In the genomic region with DNA sequence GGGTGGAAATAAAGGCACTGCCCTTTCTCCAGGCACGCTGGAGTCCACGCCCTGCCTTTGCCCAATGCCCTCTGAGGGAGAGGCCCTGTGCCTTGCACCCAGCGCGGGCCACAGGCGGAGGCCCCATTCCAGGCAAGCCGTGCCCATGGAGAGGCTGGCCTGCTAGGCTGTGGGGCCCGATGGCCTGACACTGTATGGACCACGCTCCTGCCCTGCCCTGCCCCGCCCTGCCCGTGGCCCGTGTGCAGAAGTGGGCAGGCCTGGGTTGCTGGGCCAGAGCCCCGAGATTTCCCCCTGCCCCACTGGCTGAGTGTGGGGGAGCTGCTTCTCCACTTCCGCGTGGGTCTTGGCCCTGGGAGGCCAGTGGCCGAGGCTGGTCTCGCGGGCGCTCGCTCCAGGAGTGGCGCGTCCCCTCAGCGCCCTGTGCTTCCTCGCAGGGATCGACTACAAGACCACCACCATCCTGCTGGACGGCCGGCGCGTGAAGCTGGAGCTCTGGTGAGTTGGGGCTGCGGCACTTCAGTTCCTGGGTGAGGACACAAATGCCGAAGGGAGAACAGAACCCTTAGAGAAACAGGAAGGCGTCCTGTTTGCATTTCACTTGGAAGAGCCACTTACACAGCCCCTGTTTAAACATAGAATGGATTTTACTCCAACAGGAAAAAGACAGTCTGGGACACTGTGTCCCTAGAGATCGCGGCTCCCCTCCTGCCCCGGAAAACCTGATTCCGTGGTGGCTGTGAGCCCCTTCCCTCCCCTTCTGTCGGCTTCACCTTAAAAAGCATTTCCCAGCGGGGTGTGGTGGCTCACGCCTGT, we compare ENCODE assay signal across 24 cellular contexts. TPM values are rescaled to one million over a fixed set of nuclear protein-coding genes. Genes with fewer than 3 reads are reported as not detected.
DNase-seq lines count a peak whose midpoint lies in the region; ATAC-seq and TF ChIP-seq lines count a peak whose summit lies in the region.
"Had no signal": no experiment of that assay in that cellular context is flagged by ENCODE, and none has a peak within 500 bp of the region (broad histone marks: within the 10 kb centered on the region; RNA-seq: fewer than 3 reads in every experiment).

No MANE protein-coding gene starts in this region.

- ATAC-seq in left lobe of liver, result peak; percentile 37
- no peak for ATAC-seq in activated T-cell treated with anti-CD3 and anti-CD28 coated beads, Interleukin-2, amount 50 U/mL, for 4 hours
- ATAC-seq: activated CD4-positive, alpha-beta T cell treated with anti-CD3 and anti-CD28 coated beads for 36 hours; GM23338; stimulated activated memory B cell treated with anti-CD40 and anti-IgM and Interleukin-4, amounts not matched to agents 10 μg/mL and 1 μg/mL and 100 μg/mL, for 72 hours had no signal

- H3K23ac ChIP-seq in trophoblast cell (ENCODE audit: low read length), result no peak overlapping the region

- no peak overlapping the region for H3K9ac ChIP-seq in trophoblast cell (ENCODE audit: low read length)

- no peak overlapping the region for H4K91ac ChIP-seq in trophoblast cell (ENCODE audit: low read depth, low read length)

- peaks cover 3% of the 10 kb centered on the region in 2 experiments for H3K4me1 ChIP-seq in trophoblast cell (ENCODE audit: control insufficient read depth in 1 of 2, insufficient read depth in 2 of 2, low read length in 2 of 2)
- H3K4me1 ChIP-seq in BE2C, result peaks cover 7% of the 10 kb centered on the region
- H3K4me1 ChIP-seq: heart right ventricle had no signal

- no peaks in the 10 kb centered on the region for H3K79me1 ChIP-seq in trophoblast cell (ENCODE audit: low read length)

- no peak overlapping the region for H3K4me2 ChIP-seq in trophoblast cell (ENCODE audit: low read length)
- H3K4me2 ChIP-seq: GM23338 had no signal

- H3K27ac ChIP-seq in C4-2B (peak overlapping the region; percentile 60), trophoblast cell (ENCODE audit: low read depth, low read length) (no peak overlapping the region)
- H3K27ac ChIP-seq: heart right ventricle had no signal

- H4K8ac ChIP-seq in trophoblast cell (ENCODE audit: low read depth, low read length), result no peak overlapping the region

- no CpG with 5 or more reads among the region's 38 CpGs for WGBS in trophoblast cell (ENCODE audit: extremely low coverage, insufficient coverage, insufficient read length)

- no peak overlapping the region for H2AK5ac ChIP-seq in trophoblast cell (ENCODE audit: low read length)

- H3K27me3 ChIP-seq in trophoblast cell (ENCODE audit: insufficient read depth, low read length) (no peaks in the 10 kb centered on the region), BE2C (peaks cover 4% of the 10 kb centered on the region; the same call in 1 of the 2 replicates)
- H3K27me3 ChIP-seq: heart right ventricle, Peyer's patch had no signal

- no peak overlapping the region for H3K4me3 Mint-ChIP-seq in activated T-cell treated with anti-CD3 and anti-CD28 coated beads, Interleukin-2, amount 50 U/mL, for 4 hours
- H3K4me3 Mint-ChIP-seq: activated CD4-positive, alpha-beta T cell treated with anti-CD3 and anti-CD28 coated beads for 36 hours; activated naive CD8-positive, alpha-beta T cell; GM23338; stimulated activated memory B cell treated with anti-CD40 and anti-IgM and Interleukin-4, amounts not matched to agents 10 μg/mL and 1 μg/mL and 100 μg/mL, for 72 hours had no signal

- H3K4me1 Mint-ChIP-seq in activated T-cell treated with anti-CD3 and anti-CD28 coated beads, Interleukin-2, amount 50 U/mL, for 4 hours (ENCODE audit: low read depth), result no peaks in the 10 kb centered on the region
- H3K4me1 Mint-ChIP-seq: activated CD4-positive, alpha-beta T cell treated with anti-CD3 and anti-CD28 coated beads for 36 hours had no signal

- no peak overlapping the region for H2AFZ ChIP-seq in trophoblast cell (ENCODE audit: insufficient read depth, low read length, poor library complexity)
- H2AFZ ChIP-seq: GM23338 had no signal

- H3K14ac ChIP-seq in trophoblast cell (ENCODE audit: low read length), result no peak overlapping the region

- peaks cover 7% of the 10 kb centered on the region for H3K36me3 Mint-ChIP-seq in activated T-cell treated with anti-CD3 and anti-CD28 coated beads, Interleukin-2, amount 50 U/mL, for 4 hours (ENCODE audit: insufficient read depth)
- H3K36me3 Mint-ChIP-seq: activated naive CD8-positive, alpha-beta T cell had no signal

- H4K12ac ChIP-seq in trophoblast cell (ENCODE audit: low read depth, low read length), result no peak overlapping the region

- no peak overlapping the region for H3K4ac ChIP-seq in trophoblast cell (ENCODE audit: low read depth, low read length)

- no peaks in the 10 kb centered on the region for H3K9me3 Mint-ChIP-seq in activated T-cell treated with anti-CD3 and anti-CD28 coated beads, Interleukin-2, amount 50 U/mL, for 4 hours
- H3K9me3 Mint-ChIP-seq: CD4-positive, CD25-positive, alpha-beta regulatory T cell; stimulated activated memory B cell treated with anti-CD40 and anti-IgM and Interleukin-4, amounts not matched to agents 10 μg/mL and 1 μg/mL and 100 μg/mL, for 72 hours had no signal

- no peaks in the 10 kb centered on the region for H3K27me3 Mint-ChIP-seq in activated T-cell treated with anti-CD3 and anti-CD28 coated beads, Interleukin-2, amount 50 U/mL, for 4 hours (ENCODE audit: low read depth)
- H3K27me3 Mint-ChIP-seq: activated CD4-positive, alpha-beta T cell treated with anti-CD3 and anti-CD28 coated beads for 36 hours; activated naive CD8-positive, alpha-beta T cell; CD4-positive, CD25-positive, alpha-beta regulatory T cell; stimulated activated memory B cell treated with anti-CD40 and anti-IgM and Interleukin-4, amounts not matched to agents 10 μg/mL and 1 μg/mL and 100 μg/mL, for 72 hours had no signal

- H3K36me3 ChIP-seq in trophoblast cell (ENCODE audit: control insufficient read depth in 1 of 2, insufficient read depth in 2 of 2, low read length in 2 of 2) (peaks cover 13 to 15% of the 10 kb centered on the region in 2 experiments), BE2C (no peaks in the 10 kb centered on the region)

- DNase-seq in LNCaP clone FGC (ENCODE audit: low read depth) (peak; percentile 19), left lobe of liver (ENCODE audit: low spot score) (no peak), trophoblast cell (no peak), BE2C (no peak), NCI-H2171 treated with DMSO at 0.1 percent for 48 hours (lab: John Stamatoyannopoulos, UW) (no peak), NCI-H187 (lab: John Stamatoyannopoulos, UW) (no peak)
- DNase-seq in activated T-cell treated with anti-CD3 and anti-CD28 coated beads, Interleukin-2, amount 50 U/mL, for 4 hours, result no peak
- DNase-seq: activated CD4-positive, alpha-beta T cell treated with anti-CD3 and anti-CD28 coated beads for 36 hours; activated effector memory CD4-positive, alpha-beta T cell treated with anti-CD3 and anti-CD28 coated beads, Interleukin-2, amount 50 U/mL, for 16 hours; anterior cingulate cortex; CD4-positive, CD25-positive, alpha-beta regulatory T cell; heart right ventricle; kidney; mammary epithelial cell; NCI-H1048; NCI-H2227 treated with DMSO at 0.1 percent for 48 hours; NCI-H748 treated with DMSO at 0.1 percent for 48 hours; SIG-M5 had no signal

- H3K4me3 ChIP-seq in LNCaP clone FGC (ENCODE audit: low read depth, low read length) (no peak overlapping the region), trophoblast cell (ENCODE audit: low read depth, low read length) (peak overlapping the region; percentile 23), BE2C (ENCODE audit: low read depth, low read length) (no peak overlapping the region)
- H3K4me3 ChIP-seq: GM23338, heart right ventricle, Peyer's patch had no signal

- no peak overlapping the region for H2BK5ac ChIP-seq in trophoblast cell (ENCODE audit: low read depth, low read length, poor library complexity)

- H2BK120ac ChIP-seq in trophoblast cell (ENCODE audit: insufficient read depth, low read length, poor library complexity), result no peak overlapping the region

- no peak overlapping the region for H3K18ac ChIP-seq in trophoblast cell (ENCODE audit: low read length)

- no peak overlapping the region for H2BK12ac ChIP-seq in trophoblast cell (ENCODE audit: low read length)

- H3K79me2 ChIP-seq in trophoblast cell (ENCODE audit: control insufficient read depth, insufficient read depth, low read length, poor library complexity), result no peaks in the 10 kb centered on the region

- H3K9me3 ChIP-seq in trophoblast cell (ENCODE audit: insufficient read depth, low read depth, low read length) (peaks cover 5% of the 10 kb centered on the region), BE2C (no peaks in the 10 kb centered on the region)
- H3K9me3 ChIP-seq: heart right ventricle, Peyer's patch had no signal

- TF ChIP-seq CTCF in C4-2B (conservative IDR thresholded peaks at IDR 0.05) (no peak), LNCaP clone FGC (IDR thresholded peaks at IDR 0.05; ENCODE audit: control insufficient read depth, extremely low read depth, insufficient read depth) (no peak), BE2C (IDR thresholded peaks at IDR 0.05; ENCODE audit: low read depth, low read length) (no peak)

RNA-seq across cellular contexts. Expression of gene WFIKKN1, which starts 13.8 kb away (rescaled TPM):
- 0.96 TPM for total RNA-seq in left lobe of liver
- 13.1 and 14.9 TPM in 2 replicates for polyA plus RNA-seq in trophoblast cell (2013)
- polyA plus RNA-seq in BE2C (2012; ENCODE audit: insufficient read depth, insufficient read length, low read depth), result 1.3 TPM
- under 1 TPM; 0.40 to 0.71 (median 0.49) TPM for total RNA-seq in activated T-cell treated with anti-CD3 and anti-CD28 coated beads, Interleukin-2, amount 50 U/mL, for 4 hours
- total RNA-seq: bronchial epithelial cell had no signal
- polyA plus RNA-seq: CD4-positive, CD25-positive, alpha-beta regulatory T cell; mammary epithelial cell had no signal

RNA-seq across cellular contexts. Expression of gene METTL26, which starts 19.1 kb away (rescaled TPM):
- total RNA-seq in left lobe of liver, result 33.2 TPM
- 67.5 and 72.3 TPM in 2 replicates for polyA plus RNA-seq in trophoblast cell (2013)
- 215 TPM for polyA plus RNA-seq in BE2C (2012; ENCODE audit: insufficient read depth, insufficient read length, low read depth)
- 100 to 1,000 TPM; 132 to 174 (median 159) TPM for total RNA-seq in activated T-cell treated with anti-CD3 and anti-CD28 coated beads, Interleukin-2, amount 50 U/mL, for 4 hours

RNA-seq across cellular contexts. Expression of gene MCRIP2, which starts 24.6 kb away (rescaled TPM):
- total RNA-seq in left lobe of liver, result 101 TPM
- 15.7 and 16.9 TPM in 2 replicates for polyA plus RNA-seq in trophoblast cell (2013)
- polyA plus RNA-seq in BE2C (2012; ENCODE audit: insufficient read depth, insufficient read length, low read depth), result 180 TPM
- total RNA-seq in activated T-cell treated with anti-CD3 and anti-CD28 coated beads, Interleukin-2, amount 50 U/mL, for 4 hours, result 100 to 1,000 TPM in 1 of 3 donors, 10 to 100 TPM in 2; 83.1 to 104 (median 88.2) TPM

RNA-seq across cellular contexts. Expression of gene RAB40C, which starts 27.1 kb away (rescaled TPM):
- total RNA-seq in left lobe of liver, result 15.5 TPM
- 26.3 and 27.6 TPM in 2 replicates for polyA plus RNA-seq in trophoblast cell (2013)
- 21.3 TPM for polyA plus RNA-seq in BE2C (2012; ENCODE audit: insufficient read depth, insufficient read length, low read depth)
- 10 to 100 TPM; 13.4 to 15.7 (median 14.6) TPM for total RNA-seq in activated T-cell treated with anti-CD3 and anti-CD28 coated beads, Interleukin-2, amount 50 U/mL, for 4 hours

RNA-seq across cellular contexts. Expression of gene WDR90, which starts 32.2 kb away (rescaled TPM):
- total RNA-seq in left lobe of liver, result 17.2 TPM
- polyA plus RNA-seq in trophoblast cell (2013), result 12.2 and 12.5 TPM in 2 replicates
- polyA plus RNA-seq in BE2C (2012; ENCODE audit: insufficient read depth, insufficient read length, low read depth), result 44.4 TPM
- total RNA-seq in activated T-cell treated with anti-CD3 and anti-CD28 coated beads, Interleukin-2, amount 50 U/mL, for 4 hours, result 100 to 1,000 TPM in 1 of 3 donors, 10 to 100 TPM in 2; 81.0 to 104 (median 87.8) TPM
